11 cellular contexts compared by ENCODE assay signal in the genomic region with DNA sequence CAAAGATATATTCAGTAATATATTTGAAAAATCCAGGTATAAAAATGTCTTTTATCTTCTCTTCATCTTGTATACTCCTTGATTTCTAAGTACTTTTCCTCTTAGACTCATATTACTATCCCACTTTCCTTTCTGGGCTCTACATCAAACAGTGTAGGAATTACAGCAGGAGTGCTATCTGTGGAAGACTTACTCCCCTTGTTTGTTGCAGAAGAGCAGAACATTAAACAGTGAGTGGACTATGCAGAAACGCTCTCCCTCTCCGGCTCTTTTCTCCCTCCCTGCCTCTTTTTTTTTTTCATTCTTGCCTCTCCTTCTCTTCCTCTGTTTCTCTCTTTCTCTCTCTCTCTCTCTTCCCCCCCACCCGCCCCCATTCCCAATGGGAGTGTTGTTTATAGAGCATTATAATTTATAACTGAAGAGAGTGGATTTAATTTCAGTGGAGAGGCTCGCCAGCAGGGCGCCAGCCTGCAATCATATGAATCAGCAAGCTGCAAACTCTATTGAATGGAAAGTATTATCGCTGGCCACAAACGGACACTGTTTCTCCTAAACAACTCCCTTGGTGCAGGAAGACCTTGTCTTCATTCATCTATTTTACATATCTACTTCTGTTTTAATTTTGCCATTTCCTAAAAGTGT.
A peak's percentile ranks its signal among the peaks of the same experiment; 100 is the strongest.
DNase-seq lines count a peak whose midpoint lies in the region; ATAC-seq and TF ChIP-seq lines count a peak whose summit lies in the region.
"Had no signal": no experiment of that assay in that cellular context is flagged by ENCODE, and none has a peak within 500 bp of the region (broad histone marks: within the 10 kb centered on the region; RNA-seq: fewer than 3 reads in every experiment).

No MANE protein-coding gene starts in this region.

- 6 to 20% (median 18%) methylated on average over 7 of the region's 7 CpGs for WGBS in psoas muscle, 3 donors
- 17 to 55% methylated on average over 7 of the region's 7 CpGs for WGBS in sigmoid colon, 2 donors

- POLR2A ChIA-PET in HEK293 (lab: Yijun Ruan, JAX) = interaction anchor here (0.6 kb wide), 1 partner anchor 404 kb away, joined by 6 read pairs; no protein-coding TSS in a partner anchor

- intact Hi-C loops in psoas muscle (cut with DNase I) = loop anchor here in 1 of 2 donors (10.0 kb wide), 1 partner anchor 227 kb away; no protein-coding TSS in a partner anchor
- intact Hi-C loops in sigmoid colon (cut with DNase I) = no loop called here

- H3K4me3 ChIP-seq in HEK293 (ENCODE audit: low read depth, low read length) (no peak overlapping the region), epithelial cell of esophagus (ENCODE audit: low read length) (no peak overlapping the region), psoas muscle (peak overlapping the region; percentile 26), sigmoid colon (no peak overlapping the region)

- TF ChIP-seq CTCF in HEK293 (tag by site-specific recombination; IDR thresholded peaks at IDR 0.05) = no peak
- no peak for TF ChIP-seq CTCF in epithelial cell of esophagus (IDR thresholded peaks at IDR 0.05; ENCODE audit: insufficient read depth, low read depth, low read length, missing control alignments)
- TF ChIP-seq CTCF in psoas muscle (IDR thresholded peaks at IDR 0.05) = no peak
- TF ChIP-seq CTCF in omental fat pad (IDR thresholded peaks at IDR 0.05) = no peak
- TF ChIP-seq CTCF in sigmoid colon (IDR thresholded peaks at IDR 0.05) = no peak

- ATAC-seq in psoas muscle (peak in 2 of 4 donors; percentile 45 to 67), omental fat pad (ENCODE audit: low FRiP score) (no peak), GM18502 (IDR thresholded peaks at IDR 0.05; ENCODE audit: poor library complexity, unreplicated experiment) (no peak)
- ATAC-seq: stimulated activated naive CD8-positive, alpha-beta T cell treated with anti-CD3 and anti-CD28 coated beads, Interleukin-15, amount 100 ng/mL, for 72 hours had no signal

- CTCF ChIA-PET in HEK293 (lab: Yijun Ruan, JAX) = no interaction called here

- DNase-seq in NCI-H524 treated with DMSO at 0.1 percent for 48 hours (lab: John Stamatoyannopoulos, UW) = peak; percentile 40
- peak; percentile 9 for DNase-seq in epithelial cell of esophagus (ENCODE audit: low read depth)
- no peak for DNase-seq in psoas muscle
- DNase-seq in omental fat pad (ENCODE audit: low spot score) = no peak
- no peak for DNase-seq in stimulated activated CD4-positive, alpha-beta T cell treated with anti-CD3 and anti-CD28 coated beads, Interleukin-15, amount 100 ng/mL, for 24 hours
- DNase-seq in sigmoid colon = no peak
- DNase-seq: activated naive CD8-positive, alpha-beta T cell treated with anti-CD3 and anti-CD28 coated beads, Interleukin-2, amount 10 ng/mL, durations not matched to agents 7 days and 5 days; naive B cell; stimulated activated naive CD8-positive, alpha-beta T cell treated with anti-CD3 and anti-CD28 coated beads, Interleukin-15, amount 100 ng/mL, for 72 hours had no signal

- no peak for TF ChIP-seq POLR2A in sigmoid colon (IDR thresholded peaks at IDR 0.05)

- H3K4me1 ChIP-seq in HEK293 (ENCODE audit: control insufficient read depth, insufficient read depth, low read length) (peaks cover 44% of the 10 kb centered on the region), psoas muscle (peaks cover 5% of the 10 kb centered on the region), sigmoid colon (peaks cover 0 to 10% (median 4%) of the 10 kb centered on the region in 4 donors)

- H3K27ac ChIP-seq in HEK293 (ENCODE audit: extremely low read depth, low read depth, low read length) = no peak overlapping the region; the same call in 1 of the 2 replicates
- H3K27ac ChIP-seq in psoas muscle = no peak overlapping the region
- H3K27ac ChIP-seq in sigmoid colon = peak overlapping the region in 1 of 4 donors; percentile 21

- H3K9me3 ChIP-seq in HEK293 (ENCODE audit: control insufficient read depth, insufficient read depth, low read depth, low read length) (no peaks in the 10 kb centered on the region), psoas muscle (no peaks in the 10 kb centered on the region), sigmoid colon (no peaks in the 10 kb centered on the region)

- no peaks in the 10 kb centered on the region for H3K36me3 ChIP-seq in HEK293 (ENCODE audit: control insufficient read depth in 2 of 2, insufficient read depth in 1 of 2, low read length in 2 of 2)
- H3K36me3 ChIP-seq in psoas muscle (ENCODE audit: insufficient read depth in 1 of 2, low read depth in 1 of 2) = no peaks in the 10 kb centered on the region
- H3K36me3 ChIP-seq in sigmoid colon = no peaks in the 10 kb centered on the region

- no peak for TF ChIP-seq EP300 in sigmoid colon (IDR thresholded peaks at IDR 0.05)

- no peaks in the 10 kb centered on the region for H3K27me3 ChIP-seq in psoas muscle (ENCODE audit: insufficient read depth in 3 of 3, low read length in 2 of 3)
- no peaks in the 10 kb centered on the region for H3K27me3 ChIP-seq in sigmoid colon

TF ChIP-seq in HEK293, 187 proteins besides CTCF, POLR2A, EP300 and RAD21 (continues in another document):
- TF ChIP-seq IKZF3 (tag by site-specific recombination; IDR thresholded peaks at IDR 0.05) (0 out of 2 replicates have a peak, but pooled peaks have one; percentile 30), SP3 (tag by site-specific recombination; IDR thresholded peaks at IDR 0.05) (no peak), ZNF701 (tag by site-specific recombination; IDR thresholded peaks at IDR 0.05) (no peak), ZIC2 (tag by site-specific recombination; IDR thresholded peaks at IDR 0.05) (peak; percentile 51)
- TF ChIP-seq, protein P1, sequence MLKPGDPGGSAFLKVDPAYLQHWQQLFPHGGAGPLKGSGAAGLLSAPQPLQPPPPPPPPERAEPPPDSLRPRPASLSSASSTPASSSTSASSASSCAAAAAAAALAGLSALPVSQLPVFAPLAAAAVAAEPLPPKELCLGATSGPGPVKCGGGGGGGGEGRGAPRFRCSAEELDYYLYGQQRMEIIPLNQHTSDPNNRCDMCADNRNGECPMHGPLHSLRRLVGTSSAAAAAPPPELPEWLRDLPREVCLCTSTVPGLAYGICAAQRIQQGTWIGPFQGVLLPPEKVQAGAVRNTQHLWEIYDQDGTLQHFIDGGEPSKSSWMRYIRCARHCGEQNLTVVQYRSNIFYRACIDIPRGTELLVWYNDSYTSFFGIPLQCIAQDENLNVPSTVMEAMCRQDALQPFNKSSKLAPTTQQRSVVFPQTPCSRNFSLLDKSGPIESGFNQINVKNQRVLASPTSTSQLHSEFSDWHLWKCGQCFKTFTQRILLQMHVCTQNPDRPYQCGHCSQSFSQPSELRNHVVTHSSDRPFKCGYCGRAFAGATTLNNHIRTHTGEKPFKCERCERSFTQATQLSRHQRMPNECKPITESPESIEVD (tag by site-specific recombination; IDR thresholded peaks at IDR 0.05) = peak; percentile 46
- TF ChIP-seq, protein P2, sequence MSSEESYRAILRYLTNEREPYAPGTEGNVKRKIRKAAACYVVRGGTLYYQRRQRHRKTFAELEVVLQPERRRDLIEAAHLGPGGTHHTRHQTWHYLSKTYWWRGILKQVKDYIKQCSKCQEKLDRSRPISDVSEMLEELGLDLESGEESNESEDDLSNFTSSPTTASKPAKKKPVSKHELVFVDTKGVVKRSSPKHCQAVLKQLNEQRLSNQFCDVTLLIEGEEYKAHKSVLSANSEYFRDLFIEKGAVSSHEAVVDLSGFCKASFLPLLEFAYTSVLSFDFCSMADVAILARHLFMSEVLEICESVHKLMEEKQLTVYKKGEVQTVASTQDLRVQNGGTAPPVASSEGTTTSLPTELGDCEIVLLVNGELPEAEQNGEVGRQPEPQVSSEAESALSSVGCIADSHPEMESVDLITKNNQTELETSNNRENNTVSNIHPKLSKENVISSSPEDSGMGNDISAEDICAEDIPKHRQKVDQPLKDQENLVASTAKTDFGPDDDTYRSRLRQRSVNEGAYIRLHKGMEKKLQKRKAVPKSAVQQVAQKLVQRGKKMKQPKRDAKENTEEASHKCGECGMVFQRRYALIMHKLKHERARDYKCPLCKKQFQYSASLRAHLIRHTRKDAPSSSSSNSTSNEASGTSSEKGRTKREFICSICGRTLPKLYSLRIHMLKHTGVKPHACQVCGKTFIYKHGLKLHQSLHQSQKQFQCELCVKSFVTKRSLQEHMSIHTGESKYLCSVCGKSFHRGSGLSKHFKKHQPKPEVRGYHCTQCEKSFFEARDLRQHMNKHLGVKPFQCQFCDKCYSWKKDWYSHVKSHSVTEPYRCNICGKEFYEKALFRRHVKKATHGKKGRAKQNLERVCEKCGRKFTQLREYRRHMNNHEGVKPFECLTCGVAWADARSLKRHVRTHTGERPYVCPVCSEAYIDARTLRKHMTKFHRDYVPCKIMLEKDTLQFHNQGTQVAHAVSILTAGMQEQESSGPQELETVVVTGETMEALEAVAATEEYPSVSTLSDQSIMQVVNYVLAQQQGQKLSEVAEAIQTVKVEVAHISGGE (tag by site-specific recombination; conservative IDR thresholded peaks at IDR 0.05; ENCODE audit: low read depth) = no peak
- TF ChIP-seq, protein P3, sequence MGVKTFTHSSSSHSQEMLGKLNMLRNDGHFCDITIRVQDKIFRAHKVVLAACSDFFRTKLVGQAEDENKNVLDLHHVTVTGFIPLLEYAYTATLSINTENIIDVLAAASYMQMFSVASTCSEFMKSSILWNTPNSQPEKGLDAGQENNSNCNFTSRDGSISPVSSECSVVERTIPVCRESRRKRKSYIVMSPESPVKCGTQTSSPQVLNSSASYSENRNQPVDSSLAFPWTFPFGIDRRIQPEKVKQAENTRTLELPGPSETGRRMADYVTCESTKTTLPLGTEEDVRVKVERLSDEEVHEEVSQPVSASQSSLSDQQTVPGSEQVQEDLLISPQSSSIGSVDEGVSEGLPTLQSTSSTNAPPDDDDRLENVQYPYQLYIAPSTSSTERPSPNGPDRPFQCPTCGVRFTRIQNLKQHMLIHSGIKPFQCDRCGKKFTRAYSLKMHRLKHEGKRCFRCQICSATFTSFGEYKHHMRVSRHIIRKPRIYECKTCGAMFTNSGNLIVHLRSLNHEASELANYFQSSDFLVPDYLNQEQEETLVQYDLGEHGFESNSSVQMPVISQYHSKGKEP (tag by site-specific recombination; IDR thresholded peaks at IDR 0.05) = peak; percentile 55; the same call in 1 of the 2 replicates

Comparison
In these comparisons a context has a peak if more than half of its experiments do, and no peak if none do; other contexts are left out.
1. DNase-seq: peak in NCI-H524 treated with DMSO at 0.1 percent for 48 hours (single experiment) and epithelial cell of esophagus (single experiment); none in psoas muscle (0 of 2), omental fat pad (single experiment), stimulated activated CD4-positive, alpha-beta T cell treated with anti-CD3 and anti-CD28 coated beads, Interleukin-15, amount 100 ng/mL, for 24 hours (single experiment) and sigmoid colon (single experiment).